Comparison of ENCODE assay signal across 11 cellular contexts in genomic region chr1:1060281-1061000, GRCh38. TPM values are rescaled to one million over a fixed set of nuclear protein-coding genes. Genes with fewer than 3 reads are reported as not detected.
DNase-seq lines count a peak whose midpoint lies in the region; ATAC-seq, FAIRE-seq and TF ChIP-seq lines count a peak whose summit lies in the region.
"Had no signal": no experiment of that assay in that cellular context is flagged by ENCODE, and none has a peak within 500 bp of the region (broad histone marks: within the 10 kb centered on the region; RNA-seq: fewer than 3 reads in every experiment).

No MANE protein-coding gene starts in this region.

- H3K4ac ChIP-seq in H1 (replicated peaks; ENCODE audit: insufficient read length, low read depth, low read length): no peak overlapping the region

- H3K23ac ChIP-seq in H1 (ENCODE audit: insufficient read length): no peak overlapping the region

- H3K9ac ChIP-seq in H1 (replicated peaks in 1 of 4; ENCODE audit: extremely low read depth in 1 of 4, low read depth in 3 of 4, low read length in 3 of 4): no peak overlapping the region

- H3K9me3 Mint-ChIP-seq in activated CD8-positive, alpha-beta memory T cell treated with anti-CD3 and anti-CD28 coated beads, Interleukin-2, amount 10 ng/mL, durations not matched to agents 7 days and 5 days (ENCODE audit: low read depth): no peaks in the 10 kb centered on the region
- H3K9me3 Mint-ChIP-seq in progenitor cell of endocrine pancreas (ENCODE audit: low read depth): no peaks in the 10 kb centered on the region

- FAIRE-seq in H1 (lab: Jason Lieb, UNC): no peak
- FAIRE-seq: urothelium cell line had no signal

- no peaks in the 10 kb centered on the region for H3K36me3 ChIP-seq in PC-9 (ENCODE audit: low read depth)
- H3K36me3 ChIP-seq in H1 (ENCODE audit: control insufficient read depth in 2 of 4, insufficient read depth in 4 of 4, low read length in 3 of 4): peaks cover 0 to under 1% (median 0%) of the 10 kb centered on the region in 4 experiments; a peak in 3 of 8 replicates

- no peak for TF ChIP-seq RAD21 in H1 (IDR thresholded peaks at IDR 0.05 in 1 of 2, conservative IDR thresholded peaks at IDR 0.05 in 1 of 2; ENCODE audit: low read depth in 2 of 2, low read length in 2 of 2)

- H2BK20ac ChIP-seq in H1 (ENCODE audit: low read length): no peak overlapping the region

- peak overlapping the region; percentile 79; the same call in 1 of the 2 replicates for H3K4me3 ChIP-seq in PC-9
- peak overlapping the region in 1 of 4 experiments; percentile 76; a peak in 2 of 8 replicates for H3K4me3 ChIP-seq in H1 (ENCODE audit: extremely low read depth in 1 of 4, insufficient read depth in 2 of 4, low read depth in 3 of 4, low read length in 4 of 4)

- H2BK120ac ChIP-seq in H1 (replicated peaks; ENCODE audit: low read depth, low read length): no peak overlapping the region

- no peak for ATAC-seq in activated CD8-positive, alpha-beta memory T cell treated with anti-CD3 and anti-CD28 coated beads, Interleukin-2, amount 10 ng/mL, durations not matched to agents 7 days and 5 days
- ATAC-seq in GM18907 (IDR thresholded peaks at IDR 0.05; ENCODE audit: unreplicated experiment): no peak

- BruUV-seq in PC-9 (replicated peaks; lab: Mats Ljungman, UMichigan): no TSS peak

- H3K9me3 ChIP-seq in PC-9 (ENCODE audit: insufficient read depth, low read depth) (no peaks in the 10 kb centered on the region), H1 (ENCODE audit: insufficient read depth in 2 of 2, low read depth in 1 of 2, low read length in 1 of 2) (no peaks in the 10 kb centered on the region)

- peaks cover 20% of the 10 kb centered on the region for H3K27me3 Mint-ChIP-seq in activated CD8-positive, alpha-beta memory T cell treated with anti-CD3 and anti-CD28 coated beads, Interleukin-2, amount 10 ng/mL, durations not matched to agents 7 days and 5 days
- peaks cover 43% of the 10 kb centered on the region for H3K27me3 Mint-ChIP-seq in progenitor cell of endocrine pancreas

- H3K27me3 ChIP-seq in PC-9 (ENCODE audit: insufficient read depth, low read depth) (no peaks in the 10 kb centered on the region), H1 (replicated peaks in 1 of 4; ENCODE audit: control insufficient read depth in 3 of 4, extremely low read depth in 1 of 4, insufficient read depth in 3 of 4, low read length in 3 of 4) (peaks cover 9 to 49% (median 34%) of the 10 kb centered on the region in 4 experiments)

- H3K27ac ChIP-seq in PC-9: no peak overlapping the region
- H3K27ac ChIP-seq in H1 (ENCODE audit: low read depth, low read length): no peak overlapping the region
- H3K27ac ChIP-seq: skin epidermis had no signal

- H3K79me2 ChIP-seq in PC-9 (ENCODE audit: low read depth): no peaks in the 10 kb centered on the region
- no peaks in the 10 kb centered on the region for H3K79me2 ChIP-seq in H1 (ENCODE audit: control insufficient read depth in 1 of 2, insufficient read depth in 2 of 2, low read length in 2 of 2)

- H3K4me1 ChIP-seq in PC-9 (replicated peaks; ENCODE audit: insufficient read depth) (peaks cover 37% of the 10 kb centered on the region), H1 (replicated peaks in 1 of 4; ENCODE audit: control insufficient read depth in 3 of 4, insufficient read depth in 4 of 4, low read length in 3 of 4) (peaks cover 0 to 18% (median 11%) of the 10 kb centered on the region in 4 experiments; a peak in 5 of 7 replicates)

- TF ChIP-seq EP300 in H1 (IDR thresholded peaks at IDR 0.05; ENCODE audit: borderline replicate concordance in 1 of 2, low read depth in 2 of 2, low read length in 2 of 2): no peak

- H3K14ac ChIP-seq in H1 (ENCODE audit: insufficient read length): no peak overlapping the region

- H3K79me1 ChIP-seq in H1 (ENCODE audit: low read depth, low read length): no peaks in the 10 kb centered on the region

- H3K56ac ChIP-seq in H1 (replicated peaks; ENCODE audit: insufficient read length, low read depth, low read length): no peak overlapping the region

- H3K18ac ChIP-seq in H1 (ENCODE audit: extremely low read depth, low read length): no peak overlapping the region

- POLR2A ChIA-PET in PC-9 (lab: Charles Lee; ENCODE audit: unreplicated experiment): no interaction called here
- POLR2A ChIA-PET in H1 (lab: Charles Lee; ENCODE audit: partially characterized antibody): interaction anchor here (0.6 to 3.4 kb wide), 9 partner anchors 17 to 119 kb away, joined by 3 to 9 read pairs (median 4); no protein-coding TSS in a partner anchor

- H4K20me1 ChIP-seq in PC-9 (ENCODE audit: insufficient read depth) (no peaks in the 10 kb centered on the region; the same call in 1 of the 2 replicates), H1 (replicated peaks in 1 of 2; ENCODE audit: control insufficient read depth in 1 of 2, insufficient read depth in 2 of 2, low read length in 2 of 2) (peaks cover 0 to 16% of the 10 kb centered on the region in 2 experiments)

- H4K91ac ChIP-seq in H1 (replicated peaks; ENCODE audit: insufficient read length, low read length): no peak overlapping the region

- no peaks in the 10 kb centered on the region for H3K9me2 ChIP-seq in PC-9 (ENCODE audit: insufficient read depth)

- peaks cover 2% of the 10 kb centered on the region for H3K36me3 Mint-ChIP-seq in activated CD8-positive, alpha-beta memory T cell treated with anti-CD3 and anti-CD28 coated beads, Interleukin-2, amount 10 ng/mL, durations not matched to agents 7 days and 5 days
- peaks cover 3% of the 10 kb centered on the region for H3K36me3 Mint-ChIP-seq in progenitor cell of endocrine pancreas (ENCODE audit: insufficient read depth)

- DNase-seq in activated CD8-positive, alpha-beta memory T cell treated with anti-CD3 and anti-CD28 coated beads, Interleukin-2, amount 10 ng/mL, durations not matched to agents 7 days and 5 days: no peak
- DNase-seq in activated CD8-positive, alpha-beta memory T cell treated with anti-CD3 and anti-CD28 coated beads for 24 hours: no peak
- DNase-seq in PC-9 (no peak), H1 (ENCODE audit: low read depth in 1 of 2, low spot score in 2 of 2) (no peak), progenitor cell of endocrine pancreas (ENCODE audit: low spot score, unreplicated experiment) (no peak), NCI-H69 (lab: John Stamatoyannopoulos, UW) (no peak), SHP77 treated with DMSO at 0.1 percent for 48 hours (lab: John Stamatoyannopoulos, UW) (no peak)
- DNase-seq: activated CD8-positive, alpha-beta memory T cell treated with anti-CD3 and anti-CD28 coated beads, Interleukin-2, amount 50 U/mL, for 4 hours had no signal

- H4K8ac ChIP-seq in H1 (ENCODE audit: extremely low read depth, insufficient read depth, low read length): no peak overlapping the region

- no peak overlapping the region for H2AK5ac ChIP-seq in H1 (ENCODE audit: low read depth, low read length)

- no peak overlapping the region for H2AFZ ChIP-seq in PC-9
- H2AFZ ChIP-seq in H1 (ENCODE audit: low read length): no peak overlapping the region

- TF ChIP-seq CTCF in PC-9 (conservative IDR thresholded peaks at IDR 0.05) (no peak), H1 (IDR thresholded peaks at IDR 0.05; ENCODE audit: control extremely low read depth in 1 of 3, insufficient read depth in 1 of 3, low read depth in 1 of 3, low read length in 3 of 3) (no peak), progenitor cell of endocrine pancreas (IDR thresholded peaks at IDR 0.05; ENCODE audit: unreplicated experiment) (no peak)

- 86% methylated on average over 28 of the region's 38 CpGs; no CpG with 5 or more reads in 1 of the 2 experiments for WGBS in H1 (ENCODE audit: extremely low coverage in 1 of 2, insufficient coverage in 1 of 2, insufficient read length in 1 of 2, insufficient replicate concordance in 2 of 2, low coverage in 1 of 2, low lambda C conversion rate in 2 of 2, missing lambda C conversion rate in 1 of 2), 2 experiments

- no peak overlapping the region for H2BK12ac ChIP-seq in H1 (ENCODE audit: low read depth, low read length)

- peak overlapping the region; percentile 75 for H3K4me3 Mint-ChIP-seq in activated CD8-positive, alpha-beta memory T cell treated with anti-CD3 and anti-CD28 coated beads, Interleukin-2, amount 10 ng/mL, durations not matched to agents 7 days and 5 days
- H3K4me3 Mint-ChIP-seq in progenitor cell of endocrine pancreas (ENCODE audit: low read depth): peak overlapping the region; percentile 46

- H2BK5ac ChIP-seq in H1 (ENCODE audit: low read depth, low read length): no peak overlapping the region

- H3K23me2 ChIP-seq in H1 (ENCODE audit: low read depth, low read length): peaks cover 7% of the 10 kb centered on the region; the same call in 1 of the 2 replicates

- peaks cover 41% of the 10 kb centered on the region for H3K4me1 Mint-ChIP-seq in activated CD8-positive, alpha-beta memory T cell treated with anti-CD3 and anti-CD28 coated beads, Interleukin-2, amount 10 ng/mL, durations not matched to agents 7 days and 5 days
- peaks cover 4% of the 10 kb centered on the region for H3K4me1 Mint-ChIP-seq in progenitor cell of endocrine pancreas (ENCODE audit: low read depth)

- no peak for TF ChIP-seq POLR2A in H1 (IDR thresholded peaks at IDR 0.05; ENCODE audit: control extremely low read depth in 1 of 2, low read depth in 2 of 2, low read length in 2 of 2)

- peaks cover 37% of the 10 kb centered on the region for H3F3A ChIP-seq in PC-9 (ENCODE audit: insufficient read depth, low read depth)

- CTCF ChIA-PET in activated CD8-positive, alpha-beta memory T cell treated with anti-CD3 and anti-CD28 coated beads, Interleukin-2, amount 10 ng/mL, durations not matched to agents 7 days and 5 days (lab: Charles Lee): interaction anchor here (1.0 to 7.5 kb wide), 8 partner anchors 13 to 77 kb away, joined by 3 to 93 read pairs (median 6); partner anchors contain the start of gene AGRN
- CTCF ChIA-PET in PC-9 (lab: Charles Lee) (interaction anchor here (0.7 kb wide), 1 partner anchor 302 kb away, joined by 4 read pairs; no protein-coding TSS in a partner anchor), H1 (lab: Charles Lee; ENCODE audit: partially characterized antibody) (interaction anchor here (0.7 to 10.2 kb wide), 11 partner anchors 16 to 231 kb away, joined by 3 to 70 read pairs (median 7); partner anchors contain the start of gene ISG15)

- H2BK15ac ChIP-seq in H1 (ENCODE audit: low read length): no peak overlapping the region

- H4K5ac ChIP-seq in H1 (ENCODE audit: insufficient read length, low read depth, low read length): no peak overlapping the region

- H3K27ac Mint-ChIP-seq in activated CD8-positive, alpha-beta memory T cell treated with anti-CD3 and anti-CD28 coated beads, Interleukin-2, amount 10 ng/mL, durations not matched to agents 7 days and 5 days: no peak overlapping the region
- H3K27ac Mint-ChIP-seq in progenitor cell of endocrine pancreas: no peak overlapping the region

- intact Hi-C loops in PC-9 (cut with micrococcal nuclease; ENCODE audit: unreplicated experiment): no loop called here

- peak overlapping the region; percentile 96 for H3K4me2 ChIP-seq in PC-9
- H3K4me2 ChIP-seq in H1 (ENCODE audit: insufficient read depth in 1 of 2, low read depth in 2 of 2, low read length in 2 of 2): peak overlapping the region; percentile 8 to 42; a peak in 1 of 4 replicates

RNA-seq across cellular contexts. Expression of gene RNF223, which starts 13.7 kb away (rescaled TPM):
- not detected for total RNA-seq in activated CD8-positive, alpha-beta memory T cell treated with anti-CD3 and anti-CD28 coated beads, Interleukin-2, amount 10 ng/mL, durations not matched to agents 7 days and 5 days
- total RNA-seq in PC-9 (2021) (3.2 and 3.6 TPM in 2 replicates), progenitor cell of endocrine pancreas (not detected in 2 replicates)
- total RNA-seq in H1 (2021; fragmentation: NEBNext Ultra II Directional; extraction: Animal tissue kit (Norgen Biotek cat#: 25700)): not detected in 2 replicates
- polyA plus RNA-seq in H1 (2011; rRNA removed): not detected in 2 replicates
- polyA plus RNA-seq in H1 (2011; cell fraction: cytosol; rRNA removed): not detected
- polyA plus RNA-seq in H1 (2011; cell fraction: nucleus; rRNA removed): not detected
- polyA plus RNA-seq in H1 (2012, experiment 1 of 2): not detected in 4 replicates
- not detected for polyA plus RNA-seq in H1 (2012, experiment 2 of 2)
- polyA plus RNA-seq in H1 (2013, experiment 1 of 2): 0.02 TPM
- not detected for polyA plus RNA-seq in H1 (2013, experiment 2 of 2)
- polyA minus RNA-seq in H1 (2011; rRNA and poly(A)+ RNA removed): not detected in 2 replicates
- polyA minus RNA-seq in H1 (2011; cell fraction: cytosol; rRNA and poly(A)+ RNA removed): not detected
- 0.40 TPM for polyA minus RNA-seq in H1 (2011; cell fraction: nucleus; rRNA and poly(A)+ RNA removed)

RNA-seq across cellular contexts. Expression of gene AGRN, which starts 40.5 kb away (rescaled TPM):
- 10 to 100 TPM; 29.3 to 32.8 TPM for total RNA-seq in activated CD8-positive, alpha-beta memory T cell treated with anti-CD3 and anti-CD28 coated beads, Interleukin-2, amount 10 ng/mL, durations not matched to agents 7 days and 5 days
- total RNA-seq in PC-9 (2021) (278 and 381 TPM in 2 replicates), progenitor cell of endocrine pancreas (330 and 335 TPM in 2 replicates)
- total RNA-seq in H1 (2021; fragmentation: NEBNext Ultra II Directional; extraction: Animal tissue kit (Norgen Biotek cat#: 25700)): 155 and 162 TPM in 2 replicates
- polyA plus RNA-seq in H1 (2011; rRNA removed): 52.3 and 104 TPM in 2 replicates
- polyA plus RNA-seq in H1 (2011; cell fraction: cytosol; rRNA removed): 82.7 TPM
- polyA plus RNA-seq in H1 (2011; cell fraction: nucleus; rRNA removed): 556 TPM
- 93.3 to 153 TPM (median 143 TPM) in 4 replicates for polyA plus RNA-seq in H1 (2012, experiment 1 of 2)
- polyA plus RNA-seq in H1 (2012, experiment 2 of 2): 95.8 TPM
- polyA plus RNA-seq in H1 (2013, experiment 1 of 2): 113 TPM
- 84.3 TPM for polyA plus RNA-seq in H1 (2013, experiment 2 of 2)
- polyA minus RNA-seq in H1 (2011; rRNA and poly(A)+ RNA removed): 35.4 and 47.0 TPM in 2 replicates
- polyA minus RNA-seq in H1 (2011; cell fraction: cytosol; rRNA and poly(A)+ RNA removed): 94.9 TPM
- polyA minus RNA-seq in H1 (2011; cell fraction: nucleus; rRNA and poly(A)+ RNA removed): 130 TPM

RNA-seq across cellular contexts. Expression of gene ISG15, which starts 47.1 kb away (rescaled TPM):
- 100 to 1,000 TPM; 432 to 986 TPM for total RNA-seq in activated CD8-positive, alpha-beta memory T cell treated with anti-CD3 and anti-CD28 coated beads, Interleukin-2, amount 10 ng/mL, durations not matched to agents 7 days and 5 days
- 20.9 and 37.7 TPM in 2 replicates for total RNA-seq in PC-9 (2021)
- 27.7 and 29.3 TPM in 2 replicates for total RNA-seq in H1 (2021; fragmentation: NEBNext Ultra II Directional; extraction: Animal tissue kit (Norgen Biotek cat#: 25700))
- polyA plus RNA-seq in H1 (2011; rRNA removed): 121 and 123 TPM in 2 replicates
- polyA plus RNA-seq in H1 (2011; cell fraction: cytosol; rRNA removed): 83.6 TPM
- 56.0 TPM for polyA plus RNA-seq in H1 (2011; cell fraction: nucleus; rRNA removed)
- polyA plus RNA-seq in H1 (2012, experiment 1 of 2): 15.3 to 54.0 TPM (median 48.7 TPM) in 4 replicates
- 32.5 TPM for polyA plus RNA-seq in H1 (2012, experiment 2 of 2)
- 35.2 TPM for polyA plus RNA-seq in H1 (2013, experiment 1 of 2)
- polyA plus RNA-seq in H1 (2013, experiment 2 of 2): 36.8 TPM
- 6.5 and 11.0 TPM in 2 replicates for polyA minus RNA-seq in H1 (2011; rRNA and poly(A)+ RNA removed)
- polyA minus RNA-seq in H1 (2011; cell fraction: cytosol; rRNA and poly(A)+ RNA removed): 18.9 TPM
- polyA minus RNA-seq in H1 (2011; cell fraction: nucleus; rRNA and poly(A)+ RNA removed): 13.1 TPM
- total RNA-seq in progenitor cell of endocrine pancreas: 13.6 and 14.3 TPM in 2 replicates

RNA-seq across cellular contexts. Expression of gene C1orf159, which starts 55.4 kb away (rescaled TPM):
- 10 to 100 TPM; 22.9 to 23.6 TPM for total RNA-seq in activated CD8-positive, alpha-beta memory T cell treated with anti-CD3 and anti-CD28 coated beads, Interleukin-2, amount 10 ng/mL, durations not matched to agents 7 days and 5 days
- 26.6 and 31.1 TPM in 2 replicates for total RNA-seq in PC-9 (2021)
- total RNA-seq in H1 (2021; fragmentation: NEBNext Ultra II Directional; extraction: Animal tissue kit (Norgen Biotek cat#: 25700)): 10.9 and 12.4 TPM in 2 replicates
- polyA plus RNA-seq in H1 (2011; rRNA removed): 10.0 and 15.7 TPM in 2 replicates
- polyA plus RNA-seq in H1 (2011; cell fraction: cytosol; rRNA removed): 11.1 TPM
- 45.2 TPM for polyA plus RNA-seq in H1 (2011; cell fraction: nucleus; rRNA removed)
- polyA plus RNA-seq in H1 (2012, experiment 1 of 2): 6.7 to 11.8 TPM (median 10.8 TPM) in 4 replicates
- polyA plus RNA-seq in H1 (2012, experiment 2 of 2): 9.1 TPM
- polyA plus RNA-seq in H1 (2013, experiment 1 of 2): 8.9 TPM
- 8.4 TPM for polyA plus RNA-seq in H1 (2013, experiment 2 of 2)
- 2.8 and 4.3 TPM in 2 replicates for polyA minus RNA-seq in H1 (2011; rRNA and poly(A)+ RNA removed)
- polyA minus RNA-seq in H1 (2011; cell fraction: cytosol; rRNA and poly(A)+ RNA removed): 5.1 TPM
- 14.2 TPM for polyA minus RNA-seq in H1 (2011; cell fraction: nucleus; rRNA and poly(A)+ RNA removed)
- total RNA-seq in progenitor cell of endocrine pancreas: 21.3 and 23.2 TPM in 2 replicates

Comparison
In these comparisons a context has a peak if more than half of its experiments do, and no peak if none do; other contexts are left out.
1. RNA of gene ISG15, which starts 47.1 kb away (total RNA-seq): 432 to 986 TPM in activated CD8-positive, alpha-beta memory T cell treated with anti-CD3 and anti-CD28 coated beads, Interleukin-2, amount 10 ng/mL, durations not matched to agents 7 days and 5 days; 27.7 to 29.3 TPM in H1, 20.9 to 37.7 TPM in PC-9 and 13.6 to 14.3 TPM in progenitor cell of endocrine pancreas; every median in the first group is over 10 times any median in the second.